13 cellular contexts compared by ENCODE assay signal in genomic region chr7:151343516-151343915, GRCh38. TPM values are rescaled to one million over a fixed set of nuclear protein-coding genes. Genes with fewer than 3 reads are reported as not detected.
A peak's percentile ranks its signal among the peaks of the same experiment; 100 is the strongest.
DNase-seq lines count a peak whose midpoint lies in the region; ATAC-seq and TF ChIP-seq lines count a peak whose summit lies in the region.
"Had no signal": no experiment of that assay in that cellular context is flagged by ENCODE, and none has a peak within 500 bp of the region (broad histone marks: within the 10 kb centered on the region; RNA-seq: fewer than 3 reads in every experiment).

No MANE protein-coding gene starts in this region.

- peaks cover 31% of the 10 kb centered on the region for H3K79me2 ChIP-seq in DND-41 (ENCODE audit: insufficient read depth, low read length)

- POLR2A ChIA-PET in activated CD8-positive, alpha-beta T cell treated with anti-CD3 and anti-CD28 coated beads, Interleukin-2, amount 10 ng/mL, durations not matched to agents 7 days and 5 days (lab: Charles Lee) = interaction anchor here (0.6 to 4.8 kb wide), 2 partner anchors 8 to 115 kb away, joined by 3 to 58 read pairs; no protein-coding TSS in a partner anchor
- POLR2A ChIA-PET in naive thymus-derived CD4-positive, alpha-beta T cell (lab: Charles Lee) = interaction anchor here (1.3 to 4.8 kb wide), 2 partner anchors 9 to 87 kb away, joined by 3 to 32 read pairs; no protein-coding TSS in a partner anchor

- H3K36me3 Mint-ChIP-seq in CD4-positive, CD25-positive, alpha-beta regulatory T cell = peaks cover 7% of the 10 kb centered on the region
- peaks cover 44% of the 10 kb centered on the region for H3K36me3 Mint-ChIP-seq in activated CD8-positive, alpha-beta T cell treated with anti-CD3 and anti-CD28 coated beads, Interleukin-2, amount 10 ng/mL, durations not matched to agents 7 days and 5 days (ENCODE audit: low read depth)
- H3K36me3 Mint-ChIP-seq in naive thymus-derived CD4-positive, alpha-beta T cell = peaks cover 5 to 30% (median 16%) of the 10 kb centered on the region in 5 donors

- no peak for DNase-seq in CD4-positive, CD25-positive, alpha-beta regulatory T cell
- DNase-seq in DND-41 = no peak
- DNase-seq in activated CD8-positive, alpha-beta T cell treated with anti-CD3 and anti-CD28 coated beads, Interleukin-2, amount 10 ng/mL, durations not matched to agents 7 days and 5 days = no peak
- no peak for DNase-seq in naive thymus-derived CD4-positive, alpha-beta T cell
- no peak for DNase-seq in upper lobe of right lung
- DNase-seq in effector CD4-positive, alpha-beta T cell = no peak
- DNase-seq: gastrocnemius medialis, GF-D8, GOT3, NCI-H524 treated with DMSO at 0.1 percent for 48 hours had no signal

- no peak overlapping the region for H3K27ac ChIP-seq in CD4-positive, CD25-positive, alpha-beta regulatory T cell (ENCODE audit: insufficient read depth, low read length, poor library complexity, severe bottlenecking)
- no peak overlapping the region; the same call in 1 of the 2 replicates for H3K27ac ChIP-seq in DND-41 (ENCODE audit: low read length)
- peak overlapping the region; percentile 88 for H3K27ac ChIP-seq in naive thymus-derived CD4-positive, alpha-beta T cell (ENCODE audit: low read depth, low read length)
- H3K27ac ChIP-seq in upper lobe of right lung = no peak overlapping the region
- H3K27ac ChIP-seq: gastrocnemius medialis, KMS-11 had no signal

- intact Hi-C loops in naive thymus-derived CD4-positive, alpha-beta T cell (cut with micrococcal nuclease) = loop anchor here in 1 of 2 donors (5.0 to 10.0 kb wide), 3 partner anchors 319 to 966 kb away; partner anchors contain the start of genes ABCB8, ATG9B and ZNF775
- intact Hi-C loops in upper lobe of right lung (cut with DNase I) = no loop called here

- 0 out of 2 replicates have a peak overlapping the region, but pooled peaks have one; percentile 11 for H3K9ac ChIP-seq in DND-41 (ENCODE audit: low read depth, low read length)
- H3K9ac ChIP-seq: KMS-11 had no signal

- H3K4me3 Mint-ChIP-seq in CD4-positive, CD25-positive, alpha-beta regulatory T cell = peak overlapping the region; percentile 38 to 98 (median 88)
- peak overlapping the region; percentile 83 for H3K4me3 Mint-ChIP-seq in activated CD8-positive, alpha-beta T cell treated with anti-CD3 and anti-CD28 coated beads, Interleukin-2, amount 10 ng/mL, durations not matched to agents 7 days and 5 days
- peak overlapping the region; percentile 54 to 91 (median 86) for H3K4me3 Mint-ChIP-seq in naive thymus-derived CD4-positive, alpha-beta T cell

- H3K4me1 Mint-ChIP-seq in CD4-positive, CD25-positive, alpha-beta regulatory T cell = peaks cover 22 to 46% (median 30%) of the 10 kb centered on the region in 4 donors
- H3K4me1 Mint-ChIP-seq in activated CD8-positive, alpha-beta T cell treated with anti-CD3 and anti-CD28 coated beads, Interleukin-2, amount 10 ng/mL, durations not matched to agents 7 days and 5 days (ENCODE audit: low read depth) = peaks cover 37% of the 10 kb centered on the region
- peaks cover 17 to 53% (median 42%) of the 10 kb centered on the region in 7 donors for H3K4me1 Mint-ChIP-seq in naive thymus-derived CD4-positive, alpha-beta T cell

- H3K27me3 Mint-ChIP-seq in CD4-positive, CD25-positive, alpha-beta regulatory T cell = peaks cover 5% of the 10 kb centered on the region
- H3K27me3 Mint-ChIP-seq in activated CD8-positive, alpha-beta T cell treated with anti-CD3 and anti-CD28 coated beads, Interleukin-2, amount 10 ng/mL, durations not matched to agents 7 days and 5 days (ENCODE audit: low read depth) = no peaks in the 10 kb centered on the region
- H3K27me3 Mint-ChIP-seq in naive thymus-derived CD4-positive, alpha-beta T cell = no peaks in the 10 kb centered on the region

- ATAC-seq in CD4-positive, CD25-positive, alpha-beta regulatory T cell (ENCODE audit: low read depth in 2 of 2) = no peak
- ATAC-seq in DND-41 (ENCODE audit: insufficient read depth, low read depth) (no peak), upper lobe of right lung (no peak), GM21619 (IDR thresholded peaks at IDR 0.05; ENCODE audit: unreplicated experiment) (no peak)
- ATAC-seq in activated CD8-positive, alpha-beta T cell treated with anti-CD3 and anti-CD28 coated beads, Interleukin-2, amount 10 ng/mL, durations not matched to agents 7 days and 5 days = no peak
- ATAC-seq in naive thymus-derived CD4-positive, alpha-beta T cell = no peak
- ATAC-seq in activated CD4-positive, CD25-positive, alpha-beta regulatory T cell treated with anti-CD3 and anti-CD28 coated beads, Interleukin-2, amount 50 U/mL, for 24 hours = no peak
- ATAC-seq: gastrocnemius medialis had no signal

- H4K20me1 ChIP-seq in DND-41 (ENCODE audit: insufficient read depth, low read length) = peaks cover 3% of the 10 kb centered on the region; the same call in 1 of the 2 replicates

- peaks cover 33% of the 10 kb centered on the region for H3K36me3 ChIP-seq in CD4-positive, CD25-positive, alpha-beta regulatory T cell (ENCODE audit: control insufficient read depth, insufficient read depth, low read length)
- H3K36me3 ChIP-seq in DND-41 (ENCODE audit: insufficient read depth, low read length) (peaks cover 22% of the 10 kb centered on the region), upper lobe of right lung (peaks cover 30% of the 10 kb centered on the region)
- H3K36me3 ChIP-seq in naive thymus-derived CD4-positive, alpha-beta T cell (ENCODE audit: control insufficient read depth in 2 of 3, insufficient read depth in 3 of 3, low read length in 3 of 3) = peaks cover 9 to 17% (median 9%) of the 10 kb centered on the region in 3 experiments

- CTCF ChIA-PET in activated CD8-positive, alpha-beta T cell treated with anti-CD3 and anti-CD28 coated beads, Interleukin-2, amount 10 ng/mL, durations not matched to agents 7 days and 5 days (lab: Charles Lee) = interaction anchor here (0.7 to 7.8 kb wide), 5 partner anchors 8 to 100 kb away, joined by 3 to 108 read pairs (median 4); no protein-coding TSS in a partner anchor
- CTCF ChIA-PET in naive thymus-derived CD4-positive, alpha-beta T cell (lab: Charles Lee) = interaction anchor here (1.7 to 4.8 kb wide), 2 partner anchors 8 to 28 kb away, joined by 7 to 13 read pairs; no protein-coding TSS in a partner anchor

- H3K27ac Mint-ChIP-seq in CD4-positive, CD25-positive, alpha-beta regulatory T cell = peak overlapping the region in 1 of 3 donors; percentile 11
- peak overlapping the region; percentile 68 for H3K27ac Mint-ChIP-seq in activated CD8-positive, alpha-beta T cell treated with anti-CD3 and anti-CD28 coated beads, Interleukin-2, amount 10 ng/mL, durations not matched to agents 7 days and 5 days
- H3K27ac Mint-ChIP-seq in naive thymus-derived CD4-positive, alpha-beta T cell = peak overlapping the region in 7 of 9 donors; percentile 5 to 93 (median 52)

- TF ChIP-seq CTCF in DND-41 (IDR thresholded peaks at IDR 0.05; ENCODE audit: borderline replicate concordance, extremely low read depth, low read length, poor library complexity, severe bottlenecking) (no peak), upper lobe of right lung (IDR thresholded peaks at IDR 0.05) (no peak)

- H3K27me3 ChIP-seq in CD4-positive, CD25-positive, alpha-beta regulatory T cell (ENCODE audit: control insufficient read depth, insufficient read depth, low read length) = no peaks in the 10 kb centered on the region
- no peaks in the 10 kb centered on the region for H3K27me3 ChIP-seq in DND-41 (ENCODE audit: insufficient read depth, low read length, poor library complexity)
- H3K27me3 ChIP-seq in naive thymus-derived CD4-positive, alpha-beta T cell (ENCODE audit: control insufficient read depth in 2 of 2, insufficient read depth in 2 of 2, low read length in 2 of 2) = no peaks in the 10 kb centered on the region
- H3K27me3 ChIP-seq in upper lobe of right lung = no peaks in the 10 kb centered on the region
- H3K27me3 ChIP-seq: gastrocnemius medialis had no signal

- H2AFZ ChIP-seq in DND-41 (ENCODE audit: low read depth, low read length) = no peak overlapping the region

- H3K9me3 ChIP-seq in CD4-positive, CD25-positive, alpha-beta regulatory T cell (ENCODE audit: control insufficient read depth in 2 of 2, low read length in 2 of 2) = no peaks in the 10 kb centered on the region
- H3K9me3 ChIP-seq in DND-41 (ENCODE audit: insufficient read depth, low read length, severe bottlenecking) = no peaks in the 10 kb centered on the region
- H3K9me3 ChIP-seq in naive thymus-derived CD4-positive, alpha-beta T cell (ENCODE audit: control insufficient read depth in 2 of 3, low read length in 3 of 3) = no peaks in the 10 kb centered on the region
- no peaks in the 10 kb centered on the region for H3K9me3 ChIP-seq in upper lobe of right lung
- H3K9me3 ChIP-seq: gastrocnemius medialis had no signal

- H3K4me1 ChIP-seq in CD4-positive, CD25-positive, alpha-beta regulatory T cell (ENCODE audit: control insufficient read depth, insufficient read depth, low read length, poor library complexity, severe bottlenecking) = peaks cover 27% of the 10 kb centered on the region
- peaks cover 22% of the 10 kb centered on the region for H3K4me1 ChIP-seq in DND-41 (ENCODE audit: insufficient read depth, low read length)
- H3K4me1 ChIP-seq in naive thymus-derived CD4-positive, alpha-beta T cell (ENCODE audit: control insufficient read depth in 2 of 2, insufficient read depth in 2 of 2, low read length in 2 of 2) = peaks cover 21% of the 10 kb centered on the region in 2 donors
- H3K4me1 ChIP-seq in upper lobe of right lung = peaks cover 25% of the 10 kb centered on the region

- peaks cover 0 to 8% (median 0%) of the 10 kb centered on the region in 7 donors for H3K9me3 Mint-ChIP-seq in CD4-positive, CD25-positive, alpha-beta regulatory T cell
- H3K9me3 Mint-ChIP-seq in activated CD8-positive, alpha-beta T cell treated with anti-CD3 and anti-CD28 coated beads, Interleukin-2, amount 10 ng/mL, durations not matched to agents 7 days and 5 days (ENCODE audit: insufficient read depth) = peaks cover 8% of the 10 kb centered on the region
- peaks cover 0 to 14% (median 6%) of the 10 kb centered on the region in 11 donors for H3K9me3 Mint-ChIP-seq in naive thymus-derived CD4-positive, alpha-beta T cell

- H3K4me3 ChIP-seq in CD4-positive, CD25-positive, alpha-beta regulatory T cell (ENCODE audit: low read depth, low read length) = peak overlapping the region; percentile 26
- peak overlapping the region in 1 of 2 experiments; percentile 21; a peak in 1 of 4 replicates for H3K4me3 ChIP-seq in DND-41 (ENCODE audit: low read depth in 1 of 2, low read length in 2 of 2)
- no peak overlapping the region for H3K4me3 ChIP-seq in naive thymus-derived CD4-positive, alpha-beta T cell (ENCODE audit: low read length)
- no peak overlapping the region for H3K4me3 ChIP-seq in upper lobe of right lung

- peak overlapping the region; percentile 66 for H3K4me2 ChIP-seq in DND-41 (ENCODE audit: insufficient read depth, low read length)

RNA-seq across cellular contexts. Expression of gene NUB1, which starts 1.9 kb away (rescaled TPM):
- 65.2 TPM for total RNA-seq in CD4-positive, CD25-positive, alpha-beta regulatory T cell
- 10 to 100 TPM; 51.0 to 65.0 (median 52.8) TPM for polyA plus RNA-seq in CD4-positive, CD25-positive, alpha-beta regulatory T cell
- total RNA-seq in activated CD8-positive, alpha-beta T cell treated with anti-CD3 and anti-CD28 coated beads, Interleukin-2, amount 10 ng/mL, durations not matched to agents 7 days and 5 days = 10 to 100 TPM; 59.0 to 59.2 TPM
- total RNA-seq in naive thymus-derived CD4-positive, alpha-beta T cell = 100 to 1,000 TPM in 2 of 5 experiments, 10 to 100 TPM in 3; 75.1 to 116 (median 82.0) TPM
- polyA plus RNA-seq in naive thymus-derived CD4-positive, alpha-beta T cell = 10 to 100 TPM; 58.1 to 68.6 TPM
- 55.2 TPM for total RNA-seq in upper lobe of right lung
